In the genomic region with DNA sequence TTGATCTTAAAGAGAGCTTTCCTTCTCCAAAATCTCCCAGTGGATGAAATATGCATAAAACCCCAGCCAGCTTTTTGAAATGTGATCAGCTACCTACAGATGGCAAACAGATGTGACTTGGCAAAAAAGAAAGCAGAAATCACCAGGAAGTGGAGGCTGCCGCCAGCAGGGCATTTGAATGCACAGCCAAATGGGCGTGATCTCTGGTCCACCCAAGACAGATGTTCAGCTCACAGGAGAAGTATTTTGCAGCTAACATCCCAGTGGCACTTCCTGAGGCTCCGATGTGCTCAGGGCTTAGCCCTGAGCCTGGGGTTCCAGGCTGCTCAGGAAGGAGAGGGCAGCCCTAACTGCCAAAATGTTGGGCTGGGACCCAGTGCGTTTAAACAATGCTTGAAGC, we compare ENCODE assay signal across 1 cellular context.
TF ChIP-seq lines count a peak whose summit lies in the region.

No MANE protein-coding gene starts in this region.

TF ChIP-seq in GM23338, 12 proteins besides CTCF, POLR2A, EP300 and RAD21:
- TF ChIP-seq REST (IDR thresholded peaks at IDR 0.05; ENCODE audit: unreplicated experiment) (no peak), ZNF114 (CRISPR knock-in tag; IDR thresholded peaks at IDR 0.05) (no peak)
